ENCODE assay signal across 1 cellular context in genomic region chr14:100423421-100424010, GRCh38.
TF ChIP-seq lines count a peak whose summit lies in the region.

No MANE protein-coding gene starts in this region.

TF ChIP-seq in K562, 482 proteins besides CTCF, POLR2A, EP300 and RAD21 (continued from another document and continues in another):
- TF ChIP-seq CHAMP1 (IDR thresholded peaks at IDR 0.05) (no peak), ZKSCAN1 (IDR thresholded peaks at IDR 0.05; ENCODE audit: low read depth, low read length) (no peak), ZBTB49 (CRISPR knock-in tag; IDR thresholded peaks at IDR 0.05; ENCODE audit: borderline replicate concordance) (no peak), GTF2F1 (IDR thresholded peaks at IDR 0.05; ENCODE audit: low read depth, low read length) (no peak), CREM (IDR thresholded peaks at IDR 0.05; ENCODE audit: low read depth) (0 out of 2 replicates have a peak, but pooled peaks have one; percentile 32), KLF16 (IDR thresholded peaks at IDR 0.05) (no peak), NFIC (IDR thresholded peaks at IDR 0.05) (no peak), ZNF217 (CRISPR knock-in tag; IDR thresholded peaks at IDR 0.05) (no peak), ZNF384 (IDR thresholded peaks at IDR 0.05; ENCODE audit: low read depth, low read length) (no peak), DNMT1 (IDR thresholded peaks at IDR 0.05) (no peak), RCOR1 (IDR thresholded peaks at IDR 0.05; ENCODE audit: borderline replicate concordance in 1 of 2, low read depth in 2 of 2, low read length in 2 of 2) (peak in 1 of 2 experiments; percentile 73; a peak in 2 of 4 replicates), FOXK1 (CRISPR knock-in tag; IDR thresholded peaks at IDR 0.05; ENCODE audit: borderline replicate concordance) (no peak), RFX1 (IDR thresholded peaks at IDR 0.05) (no peak), HNRNPLL (IDR thresholded peaks at IDR 0.05; ENCODE audit: low read depth, low read length, poor library complexity, severe bottlenecking) (no peak), ZNF511 (CRISPR knock-in tag; IDR thresholded peaks at IDR 0.05) (no peak), FOSL1 (tag; conservative IDR thresholded peaks at IDR 0.05) (peak; percentile 74), ZNF639 (CRISPR knock-in tag; conservative IDR thresholded peaks at IDR 0.05 in 1 of 2, IDR thresholded peaks at IDR 0.05 in 1 of 2) (0 out of 4 replicates have a peak, but pooled peaks of 1 of the 2 experiments have one; percentile 35), GTF2B (IDR thresholded peaks at IDR 0.05; ENCODE audit: extremely low read depth, insufficient read length) (no peak), SMARCA4 (IDR thresholded peaks at IDR 0.05) (peak; percentile 80), CTBP1 (IDR thresholded peaks at IDR 0.05; ENCODE audit: borderline replicate concordance) (no peak; the same call in 1 of the 2 replicates), SMAD3 (CRISPR knock-in tag; conservative IDR thresholded peaks at IDR 0.05) (no peak), ZC3H8 (IDR thresholded peaks at IDR 0.05) (no peak), ZBTB33 (CRISPR knock-in tag; IDR thresholded peaks at IDR 0.05) (no peak), DPF2 (IDR thresholded peaks at IDR 0.05) (peak; percentile 81), CXXC5 (CRISPR knock-in tag; IDR thresholded peaks at IDR 0.05) (peak; percentile 36), DIDO1 (tag; IDR thresholded peaks at IDR 0.05; ENCODE audit: low read depth) (no peak), ATF7 (IDR thresholded peaks at IDR 0.05) (peak; percentile 63; the same call in 1 of the 2 replicates), KDM1A (IDR thresholded peaks at IDR 0.05) (no peak), CCNT2 (IDR thresholded peaks at IDR 0.05; ENCODE audit: borderline replicate concordance, extremely low read depth, insufficient read length, low read depth, low read length) (no peak), HNRNPL (IDR thresholded peaks at IDR 0.05; ENCODE audit: low read depth, low read length) (no peak), SMARCE1 (IDR thresholded peaks at IDR 0.05) (peak; percentile 74; the same call in 1 of the 2 replicates), PHF8 (IDR thresholded peaks at IDR 0.05; ENCODE audit: borderline replicate concordance, low read length) (no peak), ARID2 (IDR thresholded peaks at IDR 0.05) (no peak), TRIM25 (IDR thresholded peaks at IDR 0.05; ENCODE audit: borderline replicate concordance) (no peak), VEZF1 (CRISPR knock-in tag; IDR thresholded peaks at IDR 0.05) (no peak), ETV1 (tag; conservative IDR thresholded peaks at IDR 0.05; ENCODE audit: low read depth) (peak; percentile 60; the same call in 1 of the 2 replicates), L3MBTL2 (IDR thresholded peaks at IDR 0.05) (peak; percentile 43; the same call in 1 of the 2 replicates), PTRF (tag; IDR thresholded peaks at IDR 0.05) (no peak), MED1 (CRISPR knock-in tag; IDR thresholded peaks at IDR 0.05; ENCODE audit: borderline replicate concordance) (no peak), CBFA2T3 (IDR thresholded peaks at IDR 0.05) (peak; percentile 44), ZNF354B (CRISPR knock-in tag; IDR thresholded peaks at IDR 0.05) (no peak), TEAD4 (IDR thresholded peaks at IDR 0.05; ENCODE audit: low read length) (peak; percentile 45; the same call in 1 of the 2 replicates), TEAD4 (CRISPR knock-in tag; IDR thresholded peaks at IDR 0.05; ENCODE audit: borderline replicate concordance) (no peak), JUN (IDR thresholded peaks at IDR 0.05; ENCODE audit: borderline replicate concordance, low read depth, low read length) (0 out of 2 replicates have a peak, but pooled peaks have one; percentile 36), JUN (CRISPR knock-in tag; IDR thresholded peaks at IDR 0.05; ENCODE audit: borderline replicate concordance) (no peak), CREB3L1 (IDR thresholded peaks at IDR 0.05; ENCODE audit: borderline replicate concordance, low read depth) (no peak), PPARD (CRISPR knock-in tag; IDR thresholded peaks at IDR 0.05) (no peak), GTF2A2 (tag; IDR thresholded peaks at IDR 0.05) (no peak), ETV6 (IDR thresholded peaks at IDR 0.05; ENCODE audit: borderline replicate concordance in 1 of 2, low read depth in 2 of 2, low read length in 1 of 2) (0 out of 4 replicates have a peak, but pooled peaks of 1 of the 2 experiments have one; percentile 51), ETV6 (CRISPR knock-in tag; IDR thresholded peaks at IDR 0.05; ENCODE audit: borderline replicate concordance) (no peak), ATF1 (CRISPR knock-in tag; IDR thresholded peaks at IDR 0.05) (no peak), ATF1 (tag; IDR thresholded peaks at IDR 0.05) (peak; percentile 70), CTCFL (IDR thresholded peaks at IDR 0.05; ENCODE audit: borderline replicate concordance, insufficient read depth, low read depth, low read length, poor library complexity, severe bottlenecking) (no peak), MAZ (CRISPR knock-in tag; conservative IDR thresholded peaks at IDR 0.05 in 1 of 2, IDR thresholded peaks at IDR 0.05 in 1 of 2) (no peak)
